Comparison of ENCODE assay signal across 22 cellular contexts in the genomic region with DNA sequence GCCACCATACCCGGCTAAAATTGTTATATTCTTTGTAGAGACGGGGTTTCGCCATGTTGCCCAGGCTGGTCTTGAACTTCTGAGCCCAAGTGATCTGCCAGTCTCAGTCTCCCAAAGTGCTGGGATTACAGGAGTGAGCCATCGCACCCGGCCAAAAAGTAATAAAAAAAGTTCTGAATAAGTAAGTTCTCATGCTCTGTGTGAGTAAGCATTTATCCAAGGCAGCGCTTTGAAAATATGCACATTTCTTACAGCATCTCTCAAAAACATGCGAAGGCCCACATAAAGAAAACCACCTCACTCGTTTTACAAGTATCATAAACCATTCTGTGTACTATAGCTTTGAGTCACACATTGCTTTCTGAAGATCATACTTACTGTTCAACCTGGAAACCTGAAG. TPM values are rescaled to one million over a fixed set of nuclear protein-coding genes. Genes with fewer than 3 reads are reported as not detected.
DNase-seq lines count a peak whose midpoint lies in the region; ATAC-seq and TF ChIP-seq lines count a peak whose summit lies in the region.
"Had no signal": no experiment of that assay in that cellular context is flagged by ENCODE, and none has a peak within 500 bp of the region (broad histone marks: within the 10 kb centered on the region; RNA-seq: fewer than 3 reads in every experiment).

No MANE protein-coding gene starts in this region.

- H3K27ac Mint-ChIP-seq in activated CD8-positive, alpha-beta T cell treated with anti-CD3 and anti-CD28 coated beads for 36 hours = peak overlapping the region; percentile 86
- no peak overlapping the region for H3K27ac Mint-ChIP-seq in activated CD8-positive, alpha-beta T cell treated with anti-CD3 and anti-CD28 coated beads, Interleukin-2, amount 10 ng/mL, durations not matched to agents 7 days and 5 days
- H3K27ac Mint-ChIP-seq in activated CD4-positive, alpha-beta memory T cell treated with anti-CD3 and anti-CD28 coated beads for 36 hours = peak overlapping the region; percentile 88

- POLR2A ChIA-PET in activated CD8-positive, alpha-beta T cell treated with anti-CD3 and anti-CD28 coated beads for 36 hours (lab: Charles Lee) = interaction anchor here (1.0 to 2.6 kb wide), 4 partner anchors 8 to 14 kb away, joined by 3 to 11 read pairs (median 6); a partner anchor contains a TSS
- POLR2A ChIA-PET in activated CD8-positive, alpha-beta T cell treated with anti-CD3 and anti-CD28 coated beads, Interleukin-2, amount 10 ng/mL, durations not matched to agents 7 days and 5 days (lab: Charles Lee) = no interaction called here
- POLR2A ChIA-PET in activated CD4-positive, alpha-beta memory T cell treated with anti-CD3 and anti-CD28 coated beads for 36 hours (lab: Charles Lee) = interaction anchor here (0.9 to 1.4 kb wide), 6 partner anchors 9 to 24 kb away, joined by 3 to 4 read pairs (median 4); a partner anchor contains a TSS

- intact Hi-C loops in activated CD8-positive, alpha-beta T cell treated with anti-CD3 and anti-CD28 coated beads for 36 hours (cut with micrococcal nuclease) = no loop called here
- intact Hi-C loops in activated CD4-positive, alpha-beta memory T cell treated with anti-CD3 and anti-CD28 coated beads for 36 hours (cut with micrococcal nuclease) = loop anchor here (1.0 kb wide), 3 partner anchors 8 to 18 kb away; no protein-coding TSS in a partner anchor

- H3K9me3 Mint-ChIP-seq in activated CD8-positive, alpha-beta T cell treated with anti-CD3 and anti-CD28 coated beads for 36 hours = no peaks in the 10 kb centered on the region
- no peaks in the 10 kb centered on the region for H3K9me3 Mint-ChIP-seq in activated CD8-positive, alpha-beta T cell treated with anti-CD3 and anti-CD28 coated beads, Interleukin-2, amount 10 ng/mL, durations not matched to agents 7 days and 5 days (ENCODE audit: insufficient read depth)
- H3K9me3 Mint-ChIP-seq in activated CD4-positive, alpha-beta memory T cell treated with anti-CD3 and anti-CD28 coated beads for 36 hours = no peaks in the 10 kb centered on the region

- DNase-seq in activated CD8-positive, alpha-beta T cell treated with anti-CD3 and anti-CD28 coated beads for 36 hours = peak; percentile 33
- no peak for DNase-seq in activated CD8-positive, alpha-beta T cell treated with anti-CD3 and anti-CD28 coated beads, Interleukin-2, amount 10 ng/mL, durations not matched to agents 7 days and 5 days
- peak; percentile 93 for DNase-seq in EH (ENCODE audit: low read depth)
- DNase-seq in activated CD4-positive, alpha-beta memory T cell treated with anti-CD3 and anti-CD28 coated beads for 36 hours = peak; percentile 65
- peak; percentile 70 for DNase-seq in fibroblast of villous mesenchyme (ENCODE audit: low read depth)
- DNase-seq in GM10266 (ENCODE audit: extremely low spot score) = no peak
- DNase-seq in effector CD4-positive, alpha-beta T cell = no peak
- DNase-seq: activated gamma-delta T cell treated with Interleukin-2 at 50 U/mL for 16 hours, cerebellar nuclear complex, erythroblast, foreskin melanocyte, GOT3, KG1, lower lobe of right lung, NCI-H1694 treated with DMSO at 0.1 percent for 48 hours, NCI-H748 treated with DMSO at 0.1 percent for 48 hours, Right ventricle myocardium superior, small intestine, substantia nigra had no signal

- H3K4me1 Mint-ChIP-seq in activated CD8-positive, alpha-beta T cell treated with anti-CD3 and anti-CD28 coated beads for 36 hours (ENCODE audit: low read depth) = peaks cover 49% of the 10 kb centered on the region
- H3K4me1 Mint-ChIP-seq in activated CD8-positive, alpha-beta T cell treated with anti-CD3 and anti-CD28 coated beads, Interleukin-2, amount 10 ng/mL, durations not matched to agents 7 days and 5 days (ENCODE audit: low read depth) = peaks cover 25% of the 10 kb centered on the region
- H3K4me1 Mint-ChIP-seq in activated CD4-positive, alpha-beta memory T cell treated with anti-CD3 and anti-CD28 coated beads for 36 hours (ENCODE audit: low read depth) = peaks cover 60% of the 10 kb centered on the region

- TF ChIP-seq CTCF in activated CD8-positive, alpha-beta T cell treated with anti-CD3 and anti-CD28 coated beads for 36 hours (IDR thresholded peaks at IDR 0.05) = no peak
- TF ChIP-seq CTCF in fibroblast of villous mesenchyme (IDR thresholded peaks at IDR 0.05; ENCODE audit: insufficient read depth, low read depth, low read length) (no peak), GM10266 (IDR thresholded peaks at IDR 0.05; ENCODE audit: control insufficient read depth, insufficient read depth, low read depth, missing control alignments) (no peak)

- CTCF ChIA-PET in activated CD8-positive, alpha-beta T cell treated with anti-CD3 and anti-CD28 coated beads for 36 hours (lab: Charles Lee) = no interaction called here
- CTCF ChIA-PET in activated CD8-positive, alpha-beta T cell treated with anti-CD3 and anti-CD28 coated beads, Interleukin-2, amount 10 ng/mL, durations not matched to agents 7 days and 5 days (lab: Charles Lee) = no interaction called here
- CTCF ChIA-PET in activated CD4-positive, alpha-beta memory T cell treated with anti-CD3 and anti-CD28 coated beads for 36 hours (lab: Charles Lee) = interaction anchor here (0.5 to 1.3 kb wide), 4 partner anchors 11 to 34 kb away, joined by 3 to 4 read pairs (median 4); no protein-coding TSS in a partner anchor

- ATAC-seq in activated CD8-positive, alpha-beta T cell treated with anti-CD3 and anti-CD28 coated beads for 36 hours = peak; percentile 88
- ATAC-seq in activated CD8-positive, alpha-beta T cell treated with anti-CD3 and anti-CD28 coated beads, Interleukin-2, amount 10 ng/mL, durations not matched to agents 7 days and 5 days = no peak
- ATAC-seq in HG03025 (IDR thresholded peaks at IDR 0.05; ENCODE audit: low FRiP score, unreplicated experiment) = no peak
- ATAC-seq: lower lobe of right lung had no signal

- H3K27me3 Mint-ChIP-seq in activated CD8-positive, alpha-beta T cell treated with anti-CD3 and anti-CD28 coated beads for 36 hours = no peaks in the 10 kb centered on the region
- H3K27me3 Mint-ChIP-seq in activated CD8-positive, alpha-beta T cell treated with anti-CD3 and anti-CD28 coated beads, Interleukin-2, amount 10 ng/mL, durations not matched to agents 7 days and 5 days (ENCODE audit: low read depth) = no peaks in the 10 kb centered on the region
- H3K27me3 Mint-ChIP-seq in activated CD4-positive, alpha-beta memory T cell treated with anti-CD3 and anti-CD28 coated beads for 36 hours = no peaks in the 10 kb centered on the region

- H3K4me3 ChIP-seq in fibroblast of villous mesenchyme (ENCODE audit: low read depth, low read length) = no peak overlapping the region
- H3K4me3 ChIP-seq: hepatocyte, lower lobe of right lung, vagina had no signal

- no peak overlapping the region for H3K4me3 Mint-ChIP-seq in activated CD8-positive, alpha-beta T cell treated with anti-CD3 and anti-CD28 coated beads for 36 hours
- H3K4me3 Mint-ChIP-seq in activated CD8-positive, alpha-beta T cell treated with anti-CD3 and anti-CD28 coated beads, Interleukin-2, amount 10 ng/mL, durations not matched to agents 7 days and 5 days = no peak overlapping the region
- peak overlapping the region; percentile 20 for H3K4me3 Mint-ChIP-seq in activated CD4-positive, alpha-beta memory T cell treated with anti-CD3 and anti-CD28 coated beads for 36 hours

- H3K36me3 Mint-ChIP-seq in activated CD8-positive, alpha-beta T cell treated with anti-CD3 and anti-CD28 coated beads for 36 hours (ENCODE audit: low read depth) = peaks cover 60% of the 10 kb centered on the region
- peaks cover 63% of the 10 kb centered on the region for H3K36me3 Mint-ChIP-seq in activated CD8-positive, alpha-beta T cell treated with anti-CD3 and anti-CD28 coated beads, Interleukin-2, amount 10 ng/mL, durations not matched to agents 7 days and 5 days (ENCODE audit: low read depth)
- peaks cover 45% of the 10 kb centered on the region for H3K36me3 Mint-ChIP-seq in activated CD4-positive, alpha-beta memory T cell treated with anti-CD3 and anti-CD28 coated beads for 36 hours

RNA-seq across cellular contexts. Expression of a gene that starts 8.6 kb away (rescaled TPM):
- total RNA-seq in activated CD8-positive, alpha-beta T cell treated with anti-CD3 and anti-CD28 coated beads for 36 hours = 10 to 100 TPM; 49.2 to 49.6 TPM
- 10 to 100 TPM; 86.6 to 87.7 TPM for total RNA-seq in activated CD8-positive, alpha-beta T cell treated with anti-CD3 and anti-CD28 coated beads, Interleukin-2, amount 10 ng/mL, durations not matched to agents 7 days and 5 days
- total RNA-seq in activated CD4-positive, alpha-beta memory T cell treated with anti-CD3 and anti-CD28 coated beads for 36 hours = 10 to 100 TPM; 52.1 to 56.7 TPM
- 42.5 and 54.4 TPM in 2 replicates for total RNA-seq in fibroblast of villous mesenchyme

RNA-seq across cellular contexts. Expression of a gene that starts 11.6 kb away (rescaled TPM):
- 10 to 100 TPM; 33.4 to 37.5 TPM for total RNA-seq in activated CD8-positive, alpha-beta T cell treated with anti-CD3 and anti-CD28 coated beads for 36 hours
- 10 to 100 TPM; 76.0 to 78.1 TPM for total RNA-seq in activated CD8-positive, alpha-beta T cell treated with anti-CD3 and anti-CD28 coated beads, Interleukin-2, amount 10 ng/mL, durations not matched to agents 7 days and 5 days
- 10 to 100 TPM; 45.0 to 46.6 TPM for total RNA-seq in activated CD4-positive, alpha-beta memory T cell treated with anti-CD3 and anti-CD28 coated beads for 36 hours
- 144 and 195 TPM in 2 replicates for total RNA-seq in fibroblast of villous mesenchyme

Comparison
In these comparisons a context has a peak if more than half of its experiments do, and no peak if none do; other contexts are left out.
1. DNase-seq: peak in activated CD8-positive, alpha-beta T cell treated with anti-CD3 and anti-CD28 coated beads for 36 hours (single experiment), EH (single experiment), activated CD4-positive, alpha-beta memory T cell treated with anti-CD3 and anti-CD28 coated beads for 36 hours (single experiment) and fibroblast of villous mesenchyme (single experiment); none in activated CD8-positive, alpha-beta T cell treated with anti-CD3 and anti-CD28 coated beads, Interleukin-2, amount 10 ng/mL, durations not matched to agents 7 days and 5 days (single experiment), GM10266 (single experiment) and effector CD4-positive, alpha-beta T cell (single experiment).